In genomic region chr3:188939799-188940198, GRCh38 we compare ENCODE assay signal across 13 cellular contexts.
"Had no signal": no experiment of that assay in that cellular context is flagged by ENCODE, and none has a peak within 500 bp of the region (broad histone marks: within the 10 kb centered on the region; RNA-seq: fewer than 3 reads in every experiment).

No MANE protein-coding gene starts in this region.

- H3K27me3 Mint-ChIP-seq: memory B cell had no signal

- ATAC-seq: activated CD4-positive, CD25-positive, alpha-beta regulatory T cell treated with anti-CD3 and anti-CD28 coated beads, Interleukin-2, amount 50 U/mL, for 24 hours; stimulated activated naive CD8-positive, alpha-beta T cell treated with anti-CD3 and anti-CD28 coated beads, Interleukin-15, Interleukin-2, amounts not matched to agents 100 U/mL and 50 U/mL, for 24 hours had no signal

- DNase-seq: activated CD4-positive, alpha-beta T cell treated with anti-CD3 and anti-CD28 coated beads, Interleukin-2, amount 50 U/mL, for 1 hour; activated CD8-positive, alpha-beta memory T cell treated with anti-CD3 and anti-CD28 coated beads, Interleukin-2, amount 50 U/mL, for 4 hours; activated effector memory CD4-positive, alpha-beta T cell treated with Interleukin-2 at 50 U/mL for 16 hours; activated naive CD4-positive, alpha-beta T cell treated with anti-CD3 and anti-CD28 coated beads, Interleukin-2, amount 10 ng/mL, durations not matched to agents 7 days and 5 days; activated T-cell treated with anti-CD3 and anti-CD28 coated beads, Interleukin-2, amount 50 U/mL, for 48 hours; foreskin melanocyte; hypothalamus; stimulated activated CD4-positive, alpha-beta T cell treated with anti-CD3 and anti-CD28 coated beads, Interleukin-2, amount 100 ng/mL, for 24 hours; stimulated activated naive CD8-positive, alpha-beta T cell treated with anti-CD3 and anti-CD28 coated beads, Interleukin-15, Interleukin-2, amounts not matched to agents 100 U/mL and 50 U/mL, for 24 hours; T-helper 1 cell had no signal

- H3K9me3 Mint-ChIP-seq: memory B cell had no signal

- H3K27ac Mint-ChIP-seq: activated naive CD4-positive, alpha-beta T cell treated with anti-CD3 and anti-CD28 coated beads, Interleukin-2, amount 10 ng/mL, durations not matched to agents 7 days and 5 days; memory B cell had no signal

- H3K4me3 Mint-ChIP-seq: activated naive CD4-positive, alpha-beta T cell treated with anti-CD3 and anti-CD28 coated beads, Interleukin-2, amount 10 ng/mL, durations not matched to agents 7 days and 5 days; memory B cell; neural crest cell had no signal
